Comparison of ENCODE assay signal across 8 cellular contexts in genomic region chr1:110210604-110211502, GRCh38. TPM values are rescaled to one million over a fixed set of nuclear protein-coding genes. Genes with fewer than 3 reads are reported as not detected.
DNase-seq lines count a peak whose midpoint lies in the region; ATAC-seq and TF ChIP-seq lines count a peak whose summit lies in the region.

No MANE protein-coding gene starts in this region.

- peaks cover 11% of the 10 kb centered on the region for H3K27me3 ChIP-seq in lower lobe of right lung (ENCODE audit: low read depth)

- peak; percentile 40 to 49 for ATAC-seq in lower lobe of right lung

- peak overlapping the region; percentile 78 for H3K27ac ChIP-seq in HEK293 (ENCODE audit: extremely low read depth, low read depth, low read length)
- peak overlapping the region; percentile 79 to 93 for H3K27ac ChIP-seq in coronary artery
- H3K27ac ChIP-seq in lower lobe of right lung, result peak overlapping the region; percentile 87

- POLR2A ChIA-PET in HEK293 (lab: Yijun Ruan, JAX), result interaction anchor here (4.2 kb wide), 1 partner anchor 127 kb away, joined by 26 read pairs; the partner anchor contains the start of gene RBM15

- no peak; the same call in 1 of the 2 replicates for TF ChIP-seq CTCF in HEK293 (tag by site-specific recombination; IDR thresholded peaks at IDR 0.05)
- TF ChIP-seq CTCF in coronary artery (IDR thresholded peaks at IDR 0.05), result no peak
- no peak for TF ChIP-seq CTCF in lower lobe of right lung (IDR thresholded peaks at IDR 0.05)

- H3K4me1 ChIP-seq in ES-I3 (ENCODE audit: insufficient read depth, low read length) (peaks cover 15% of the 10 kb centered on the region), HEK293 (ENCODE audit: control insufficient read depth, insufficient read depth, low read length) (peaks cover 7% of the 10 kb centered on the region), lower lobe of right lung (peaks cover 45% of the 10 kb centered on the region)

- DNase-seq in NCI-H1694 (lab: John Stamatoyannopoulos, UW) (peak; percentile 28), coronary artery (ENCODE audit: low spot score) (peak; percentile 80), lower lobe of right lung (peak; percentile 79), GDM1 (lab: John Stamatoyannopoulos, UW) (no peak)
- DNase-seq in activated CD4-positive, alpha-beta T cell treated with anti-CD3 and anti-CD28 coated beads for 24 hours (ENCODE audit: low read depth in 2 of 2), result peak; percentile 16 to 39
- DNase-seq in stimulated activated CD8-positive, alpha-beta memory T cell treated with anti-CD3 and anti-CD28 coated beads, Interleukin-15, amount 100 ng/mL, for 4 hours (ENCODE audit: low read depth in 2 of 2), result peak; percentile 19 to 27

- intact Hi-C loops in lower lobe of right lung (cut with DNase I), result no loop called here

- CTCF ChIA-PET in HEK293 (lab: Yijun Ruan, JAX), result interaction anchor here (1.4 to 20.2 kb wide), 3 partner anchors 9 to 251 kb away, joined by 5 to 662 read pairs (median 357); no protein-coding TSS in a partner anchor

- H3K36me3 ChIP-seq in ES-I3 (ENCODE audit: insufficient read depth, low read length), result no peaks in the 10 kb centered on the region
- H3K36me3 ChIP-seq in HEK293 (ENCODE audit: control insufficient read depth in 2 of 2, insufficient read depth in 1 of 2, low read length in 2 of 2), result peaks cover 0 to 6% of the 10 kb centered on the region in 2 experiments; a peak in 1 of 3 replicates
- no peaks in the 10 kb centered on the region for H3K36me3 ChIP-seq in lower lobe of right lung

- peak overlapping the region; percentile 56 for H3K4me3 ChIP-seq in HEK293 (ENCODE audit: low read depth, low read length)
- peak overlapping the region; percentile 80 for H3K4me3 ChIP-seq in coronary artery
- peak overlapping the region; percentile 82 for H3K4me3 ChIP-seq in lower lobe of right lung

- H3K9me3 ChIP-seq in ES-I3 (ENCODE audit: control insufficient read depth, insufficient read depth, low read length) (no peaks in the 10 kb centered on the region), HEK293 (ENCODE audit: control insufficient read depth, insufficient read depth, low read depth, low read length) (no peaks in the 10 kb centered on the region), lower lobe of right lung (no peaks in the 10 kb centered on the region)

- peak overlapping the region; percentile 68 for H3K9ac ChIP-seq in ES-I3 (ENCODE audit: low read depth, low read length)

TF ChIP-seq in HEK293, 187 proteins besides CTCF, POLR2A, EP300 and RAD21 (continues in another document):
- TF ChIP-seq ZNF366 (tag by site-specific recombination; conservative IDR thresholded peaks at IDR 0.05) (peak; percentile 72), ZNF600 (tag by site-specific recombination; IDR thresholded peaks at IDR 0.05) (peak; percentile 71; the same call in 1 of the 2 replicates), ZFP3 (tag by site-specific recombination; IDR thresholded peaks at IDR 0.05; ENCODE audit: low read depth) (no peak), ZNF629 (tag by site-specific recombination; IDR thresholded peaks at IDR 0.05) (0 out of 2 replicates have a peak, but pooled peaks have one; percentile 19), ZIC2 (tag by site-specific recombination; IDR thresholded peaks at IDR 0.05) (peak; percentile 61), ZBTB20 (tag by site-specific recombination; IDR thresholded peaks at IDR 0.05) (peak; percentile 86; the same call in 1 of the 2 replicates), PRDM10 (tag by site-specific recombination; IDR thresholded peaks at IDR 0.05) (peak; percentile 81), ZBTB26 (tag by site-specific recombination; optimal IDR thresholded peaks at IDR 0.05) (peak; percentile 93), GLIS2 (tag by site-specific recombination; IDR thresholded peaks at IDR 0.05) (peak; percentile 90), PRDM4 (tag by site-specific recombination; IDR thresholded peaks at IDR 0.05) (0 out of 2 replicates have a peak, but pooled peaks have one; percentile 21), ZNF398 (tag by site-specific recombination; IDR thresholded peaks at IDR 0.05) (peak; percentile 86), ZNF707 (tag by site-specific recombination; IDR thresholded peaks at IDR 0.05) (no peak), WT1 (tag by site-specific recombination; IDR thresholded peaks at IDR 0.05) (peak; percentile 51; the same call in 1 of the 2 replicates), ZNF292 (tag by site-specific recombination; IDR thresholded peaks at IDR 0.05; ENCODE audit: borderline replicate concordance, low read depth) (no peak), SCRT1 (tag by site-specific recombination; IDR thresholded peaks at IDR 0.05; ENCODE audit: borderline replicate concordance) (peak; percentile 88), GLIS1 (tag by site-specific recombination; IDR thresholded peaks at IDR 0.05) (peak; percentile 70), ZFHX2 (tag by site-specific recombination; conservative IDR thresholded peaks at IDR 0.05) (peak; percentile 40), KLF8 (tag by site-specific recombination; IDR thresholded peaks at IDR 0.05) (peak; percentile 52; the same call in 1 of the 2 replicates), KLF16 (tag by site-specific recombination; IDR thresholded peaks at IDR 0.05) (peak; percentile 82), ZNF501 (tag by site-specific recombination; IDR thresholded peaks at IDR 0.05) (0 out of 2 replicates have a peak, but pooled peaks have one; percentile 62), ZNF473 (tag by site-specific recombination; IDR thresholded peaks at IDR 0.05) (no peak)

RNA-seq across cellular contexts. Expression of gene KCNC4, which starts 0.7 kb away (rescaled TPM):
- 10.0 TPM for total RNA-seq in lower lobe of right lung
